10 cellular contexts compared by ENCODE assay signal in the genomic region with DNA sequence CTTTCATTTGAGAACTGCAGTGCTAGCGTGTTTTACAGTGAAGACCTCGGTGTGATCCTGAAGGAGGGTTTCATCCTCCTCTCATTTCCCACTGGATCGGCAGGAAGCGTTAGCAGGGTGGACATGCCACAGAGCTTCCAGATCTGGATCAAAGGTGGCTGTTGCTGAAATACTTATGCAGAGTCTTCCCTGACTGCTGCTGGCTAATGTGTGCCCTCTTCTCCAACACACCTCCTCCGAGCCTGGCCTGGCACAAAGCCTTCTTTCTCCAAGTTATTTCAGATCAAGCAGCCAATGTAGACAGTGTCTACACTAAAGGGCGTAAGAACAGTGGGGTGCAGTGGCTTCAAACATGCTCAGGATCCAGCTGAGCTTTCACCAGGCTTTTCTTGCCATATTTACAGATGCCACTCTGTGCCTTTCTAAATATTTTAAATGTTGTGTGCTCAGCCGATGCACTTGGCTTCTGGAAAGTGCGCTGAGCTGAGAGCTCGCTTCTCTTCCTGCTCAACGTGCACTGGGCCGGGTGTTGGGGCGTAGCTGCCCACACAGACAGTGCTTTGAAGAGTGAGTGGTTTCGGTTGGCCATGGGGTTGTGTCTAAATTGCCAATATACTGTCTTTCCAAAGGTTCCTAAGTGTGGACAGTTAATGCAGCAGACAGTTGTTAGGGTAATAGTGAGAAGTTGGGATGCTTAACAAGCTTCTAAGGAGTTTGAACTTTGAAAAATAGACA. TPM values are rescaled to one million over a fixed set of nuclear protein-coding genes. Genes with fewer than 3 reads are reported as not detected.
DNase-seq lines count a peak whose midpoint lies in the region; ATAC-seq and TF ChIP-seq lines count a peak whose summit lies in the region.
"Had no signal": no experiment of that assay in that cellular context is flagged by ENCODE, and none has a peak within 500 bp of the region (broad histone marks: within the 10 kb centered on the region; RNA-seq: fewer than 3 reads in every experiment).

No MANE protein-coding gene starts in this region.

- TF ChIP-seq CTCF in breast epithelium (IDR thresholded peaks at IDR 0.05), result no peak
- no peak for TF ChIP-seq CTCF in MCF 10A (IDR thresholded peaks at IDR 0.05; ENCODE audit: unreplicated experiment)
- no peak for TF ChIP-seq CTCF in epithelial cell of esophagus (IDR thresholded peaks at IDR 0.05; ENCODE audit: insufficient read depth, low read depth, low read length, missing control alignments)
- no peak for TF ChIP-seq CTCF in SK-N-SH (IDR thresholded peaks at IDR 0.05)

- H3K4me1 Mint-ChIP-seq in MCF 10A (ENCODE audit: insufficient read depth, unreplicated experiment), result peaks cover 17% of the 10 kb centered on the region
- H3K4me1 Mint-ChIP-seq in natural killer cell treated with Interleukin-12 subunit alpha and Interleukin-12 subunit beta and Interleukin-15 and Interleukin-18, amount 100 ng/mL, for 72 hours (ENCODE audit: low read depth in 2 of 2), result peaks cover 17 to 21% of the 10 kb centered on the region in 2 donors

- H3K27me3 Mint-ChIP-seq in MCF 10A (ENCODE audit: insufficient read depth, unreplicated experiment), result no peaks in the 10 kb centered on the region
- H3K27me3 Mint-ChIP-seq in natural killer cell treated with Interleukin-12 subunit alpha and Interleukin-12 subunit beta and Interleukin-15 and Interleukin-18, amount 100 ng/mL, for 72 hours, result no peaks in the 10 kb centered on the region

- H3K27me3 ChIP-seq in breast epithelium, result no peaks in the 10 kb centered on the region
- H3K27me3 ChIP-seq in SK-N-SH (ENCODE audit: insufficient read depth), result no peaks in the 10 kb centered on the region
- H3K27me3 ChIP-seq: ascending aorta had no signal

- H3K4me3 Mint-ChIP-seq in MCF 10A (ENCODE audit: unreplicated experiment), result no peak overlapping the region
- H3K4me3 Mint-ChIP-seq in natural killer cell treated with Interleukin-12 subunit alpha and Interleukin-12 subunit beta and Interleukin-15 and Interleukin-18, amount 100 ng/mL, for 72 hours, result peak overlapping the region; percentile 17

- H3K9me3 Mint-ChIP-seq in MCF 10A (ENCODE audit: unreplicated experiment), result no peaks in the 10 kb centered on the region
- no peaks in the 10 kb centered on the region for H3K9me3 Mint-ChIP-seq in natural killer cell treated with Interleukin-12 subunit alpha and Interleukin-12 subunit beta and Interleukin-15 and Interleukin-18, amount 100 ng/mL, for 72 hours

- H3K9me2 ChIP-seq in SK-N-SH, result no peaks in the 10 kb centered on the region

- H3K4me1 ChIP-seq in breast epithelium, result no peaks in the 10 kb centered on the region
- no peaks in the 10 kb centered on the region for H3K4me1 ChIP-seq in urinary bladder (ENCODE audit: insufficient read depth)
- peaks cover 0 to 9% of the 10 kb centered on the region in 2 experiments; a peak in 1 of 4 replicates for H3K4me1 ChIP-seq in SK-N-SH (ENCODE audit: control insufficient read depth in 1 of 2, insufficient read depth in 2 of 2, low read depth in 1 of 2, low read length in 1 of 2)
- H3K4me1 ChIP-seq: ascending aorta had no signal

- no TSS peak for BruUV-seq in MCF 10A (replicated peaks; lab: Mats Ljungman, UMichigan)

- no peak for ATAC-seq in natural killer cell treated with Interleukin-12 subunit alpha and Interleukin-12 subunit beta and Interleukin-15 and Interleukin-18, amount 100 ng/mL, for 72 hours

- H3F3A ChIP-seq in SK-N-SH (replicated peaks; ENCODE audit: insufficient read depth), result no peaks in the 10 kb centered on the region

- H3K27ac ChIP-seq in breast epithelium (peak overlapping the region; percentile 82 to 85), urinary bladder (ENCODE audit: low read depth) (peak overlapping the region; percentile 59), SK-N-SH (ENCODE audit: low read depth in 2 of 2, low read length in 1 of 2) (no peak overlapping the region)
- H3K27ac ChIP-seq: ascending aorta, KMS-11 had no signal

- no peaks in the 10 kb centered on the region for H3K79me2 ChIP-seq in SK-N-SH (ENCODE audit: insufficient read depth)

- H3K4me3 ChIP-seq in breast epithelium (peak overlapping the region in 2 of 3 donors; percentile 43 to 50), epithelial cell of esophagus (ENCODE audit: low read length) (peak overlapping the region; percentile 70), urinary bladder (ENCODE audit: low read depth, low read length) (no peak overlapping the region), SK-N-SH (ENCODE audit: low read depth in 2 of 2, low read length in 1 of 2) (no peak overlapping the region)
- H3K4me3 ChIP-seq: ascending aorta had no signal

- no peak for TF ChIP-seq RAD21 in SK-N-SH (IDR thresholded peaks at IDR 0.05; ENCODE audit: low read length)

- DNase-seq in breast epithelium (ENCODE audit: low spot score in 2 of 2) (no peak), MCF 10A (ENCODE audit: unreplicated experiment) (no peak), epithelial cell of esophagus (ENCODE audit: low read depth) (no peak), SK-N-SH (no peak), LoVo (ENCODE audit: low spot score) (no peak)
- no peak for DNase-seq in natural killer cell treated with Interleukin-12 subunit alpha and Interleukin-12 subunit beta and Interleukin-15 and Interleukin-18, amount 100 ng/mL, for 72 hours (ENCODE audit: low spot score)
- DNase-seq in stimulated activated CD4-positive, alpha-beta T cell treated with anti-CD3 and anti-CD28 coated beads, Interleukin-15, amount 100 ng/mL, for 24 hours, result no peak

- CTCF ChIA-PET in MCF 10A (lab: Yijun Ruan, JAX), result interaction anchor here (0.6 to 4.2 kb wide), 3 partner anchors 15 to 38 kb away, joined by 3 to 28 read pairs (median 4); no protein-coding TSS in a partner anchor
- CTCF ChIA-PET in SK-N-SH (lab: Yijun Ruan, JAX), result interaction anchor here (0.7 to 1.9 kb wide), 8 partner anchors 12 to 735 kb away, joined by 3 to 7 read pairs (median 4); no protein-coding TSS in a partner anchor

- H3K36me3 Mint-ChIP-seq in MCF 10A (ENCODE audit: insufficient read depth, unreplicated experiment), result peaks cover 13% of the 10 kb centered on the region
- H3K36me3 Mint-ChIP-seq in natural killer cell treated with Interleukin-12 subunit alpha and Interleukin-12 subunit beta and Interleukin-15 and Interleukin-18, amount 100 ng/mL, for 72 hours, result no peaks in the 10 kb centered on the region

- H2AFZ ChIP-seq in SK-N-SH (ENCODE audit: low read depth), result no peak overlapping the region

- no peak for TF ChIP-seq POLR2A in breast epithelium (IDR thresholded peaks at IDR 0.05)

- TF ChIP-seq EP300 in SK-N-SH (IDR thresholded peaks at IDR 0.05; ENCODE audit: borderline replicate concordance in 1 of 2, low read depth in 1 of 2, low read length in 1 of 2), result no peak

- H4K20me1 ChIP-seq in SK-N-SH (ENCODE audit: insufficient read depth), result no peaks in the 10 kb centered on the region

- no peak overlapping the region for H3K4me2 ChIP-seq in SK-N-SH
- H3K4me2 ChIP-seq: KMS-11 had no signal

- intact Hi-C loops in breast epithelium (cut with DNase I; ENCODE audit: low total_unique reads) (no loop called here), MCF 10A (cut with micrococcal nuclease) (no loop called here)

- H3K36me3 ChIP-seq in breast epithelium, result no peaks in the 10 kb centered on the region
- H3K36me3 ChIP-seq in urinary bladder (ENCODE audit: insufficient read depth), result peaks cover 1% of the 10 kb centered on the region
- H3K36me3 ChIP-seq in SK-N-SH (replicated peaks in 1 of 2; ENCODE audit: control insufficient read depth in 1 of 2, insufficient read depth in 2 of 2, low read length in 1 of 2), result peaks cover 10 to 12% of the 10 kb centered on the region in 2 experiments

- H3K9me3 ChIP-seq in breast epithelium (no peaks in the 10 kb centered on the region), SK-N-SH (no peaks in the 10 kb centered on the region)
- H3K9me3 ChIP-seq: ascending aorta had no signal

- no peak overlapping the region for H3K27ac Mint-ChIP-seq in MCF 10A (ENCODE audit: low read depth, unreplicated experiment)
- peak overlapping the region in 1 of 2 donors; percentile 13 for H3K27ac Mint-ChIP-seq in natural killer cell treated with Interleukin-12 subunit alpha and Interleukin-12 subunit beta and Interleukin-15 and Interleukin-18, amount 100 ng/mL, for 72 hours

- POLR2A ChIA-PET in MCF 10A (lab: Yijun Ruan, JAX), result interaction anchor here (1.0 to 8.5 kb wide), 6 partner anchors 10 to 51 kb away, joined by 3 to 162 read pairs (median 8); no protein-coding TSS in a partner anchor
- POLR2A ChIA-PET in SK-N-SH (lab: Yijun Ruan, JAX), result no interaction called here

- no peak overlapping the region for H3K9ac ChIP-seq in SK-N-SH
- H3K9ac ChIP-seq: KMS-11 had no signal

- WGBS in urinary bladder, result 71% methylated on average over 13 of the region's 13 CpGs
- WGBS in SK-N-SH (ENCODE audit: low lambda C conversion rate), result 95% methylated on average over 13 of the region's 13 CpGs

TF ChIP-seq in SK-N-SH, 30 proteins besides CTCF, POLR2A, EP300 and RAD21:
- no peak for TF ChIP-seq RCOR1 (IDR thresholded peaks at IDR 0.05; ENCODE audit: low read length)
- TF ChIP-seq TCF12 (IDR thresholded peaks at IDR 0.05), result no peak
- no peak for TF ChIP-seq POLR2AphosphoS5 (IDR thresholded peaks at IDR 0.05; ENCODE audit: low read depth, low read length)
- no peak for TF ChIP-seq FOXM1 (IDR thresholded peaks at IDR 0.05; ENCODE audit: low read depth)
- no peak for TF ChIP-seq SIN3A (IDR thresholded peaks at IDR 0.05; ENCODE audit: borderline replicate concordance, low read depth, low read length)
- TF ChIP-seq GABPA (IDR thresholded peaks at IDR 0.05; ENCODE audit: low read depth), result no peak
TF ChIP-seq in SK-N-SH: peak in this region for 0.

RNA-seq across cellular contexts. Expression of gene ZNF750, which starts 2.1 kb away (rescaled TPM):
- total RNA-seq in breast epithelium (1 to 10 TPM in 2 of 3 donors, not detected in 1; 5.6 to 7.8 TPM), MCF 10A (2022) (0.14 TPM in 1 of 2 replicates, not detected in the other), urinary bladder (3.1 TPM)
- total RNA-seq in natural killer cell treated with Interleukin-12 subunit alpha and Interleukin-12 subunit beta and Interleukin-15 and Interleukin-18, amount 100 ng/mL, for 72 hours, result not detected
- polyA plus RNA-seq in urinary bladder (2.7 TPM), SK-N-SH (2012; rRNA removed) (not detected in 2 replicates)
- not detected in 2 replicates for polyA plus RNA-seq in SK-N-SH (2012; cell fraction: cytosol; rRNA removed)
- polyA plus RNA-seq in SK-N-SH (2012; cell fraction: nucleus; rRNA removed), result not detected in 2 replicates
- total RNA-seq: ascending aorta had no signal

Comparison
In these comparisons a context has a peak if more than half of its experiments do, and no peak if none do; other contexts are left out.
1. H3K27ac ChIP-seq: peak in breast epithelium (2 of 2) and urinary bladder (single experiment); none in SK-N-SH (0 of 2).
2. H3K4me3 ChIP-seq: peak in breast epithelium (2 of 3) and epithelial cell of esophagus (single experiment); none in urinary bladder (single experiment) and SK-N-SH (0 of 2).